In the genomic region with DNA sequence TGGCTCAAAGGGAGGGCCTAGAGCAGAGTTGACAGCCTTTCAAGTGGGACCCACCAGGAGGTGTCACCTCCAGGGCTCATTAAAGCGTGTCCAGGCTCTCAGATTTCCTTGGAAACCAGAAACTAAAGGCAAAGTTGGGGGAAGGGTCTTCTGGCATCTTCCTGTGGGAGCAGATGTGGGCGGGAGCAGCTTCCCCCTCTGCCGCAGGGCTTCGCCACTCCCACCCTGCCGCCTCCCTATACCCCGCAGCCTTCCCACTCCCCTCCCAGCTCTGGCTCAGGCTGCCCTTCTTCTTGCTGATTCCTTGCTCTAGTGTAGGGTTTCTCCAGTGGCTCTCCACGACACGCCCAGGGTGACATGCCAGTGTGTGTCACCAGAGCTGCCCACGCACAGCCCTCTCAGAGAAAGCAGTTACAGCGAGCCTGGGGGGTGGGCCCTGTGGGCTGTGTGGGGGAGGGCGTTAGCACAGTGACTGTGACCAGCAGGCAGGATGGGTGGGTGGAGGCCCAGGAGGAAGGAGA, we compare ENCODE assay signal across 7 cellular contexts.
DNase-seq lines count a peak whose midpoint lies in the region; ATAC-seq, FAIRE-seq and TF ChIP-seq lines count a peak whose summit lies in the region.
"Not testable (repeated sequence)": the region's sequence is repeated elsewhere in the genome, so short reads cannot be mapped to it uniquely, and the experiment has no call there.

No MANE protein-coding gene starts in this region.

- ATAC-seq in activated CD4-positive, alpha-beta T cell treated with anti-CD3 and anti-CD28 coated beads for 36 hours = not testable (repeated sequence)

- peak; percentile 76 for TF ChIP-seq EP300 in Ishikawa (IDR thresholded peaks at IDR 0.05; ENCODE audit: borderline replicate concordance)

- H2AFZ ChIP-seq in neural progenitor cell (replicated peaks) = peak overlapping the region; percentile 66

- H3K79me2 ChIP-seq in neural progenitor cell (ENCODE audit: low read depth) = not testable (repeated sequence)

- CTCF ChIA-PET in activated CD4-positive, alpha-beta T cell treated with anti-CD3 and anti-CD28 coated beads for 36 hours (lab: Charles Lee) = not testable (repeated sequence)

- not testable (repeated sequence) for H3K4me3 ChIP-seq in kidney (ENCODE audit: low read length in 2 of 2); neural progenitor cell

- peak overlapping the region; percentile 62 for H3K4me2 ChIP-seq in neural progenitor cell

- intact Hi-C loops in activated CD4-positive, alpha-beta T cell treated with anti-CD3 and anti-CD28 coated beads for 36 hours (cut with DNase I, micrococcal nuclease); kidney (cut with DNase I): not testable (repeated sequence)

- H3K9me3 ChIP-seq in kidney (ENCODE audit: control insufficient read depth in 1 of 2, low read length in 2 of 2); neural progenitor cell (ENCODE audit: low read depth): not testable (repeated sequence)

- peaks cover 29% of the 10 kb centered on the region for H3K27me3 Mint-ChIP-seq in activated CD4-positive, alpha-beta T cell treated with anti-CD3 and anti-CD28 coated beads for 36 hours
- not testable (repeated sequence) for H3K27me3 Mint-ChIP-seq in neural progenitor cell (ENCODE audit: insufficient read depth, low read depth)

- not testable (repeated sequence) for FAIRE-seq in kidney (lab: Jason Lieb, UNC)

- not testable (repeated sequence) for H3K4me1 ChIP-seq in kidney (ENCODE audit: control insufficient read depth in 1 of 2, insufficient read depth in 1 of 2, low read depth in 1 of 2, low read length in 2 of 2)
- H3K4me1 ChIP-seq in neural progenitor cell = peaks cover 18% of the 10 kb centered on the region

- H3K36me3 Mint-ChIP-seq in activated CD4-positive, alpha-beta T cell treated with anti-CD3 and anti-CD28 coated beads for 36 hours (ENCODE audit: low read depth); neural progenitor cell: not testable (repeated sequence)

- not testable (repeated sequence) for H4K20me1 ChIP-seq in neural progenitor cell (ENCODE audit: low read depth)

- TF ChIP-seq CTCF in kidney (IDR thresholded peaks at IDR 0.05; ENCODE audit: borderline replicate concordance, extremely low read depth, insufficient read depth); neural progenitor cell (IDR thresholded peaks at IDR 0.05): not testable (repeated sequence)

- H3K9ac ChIP-seq in kidney (ENCODE audit: low read length in 2 of 2); neural progenitor cell: not testable (repeated sequence)

- H3K36me3 ChIP-seq in kidney (ENCODE audit: control insufficient read depth in 1 of 2, insufficient read depth in 2 of 2, low read length in 2 of 2); neural progenitor cell: not testable (repeated sequence)

- peak; percentile 15 for DNase-seq in EL
- peak; percentile 19 for DNase-seq in activated CD4-positive, alpha-beta T cell treated with anti-CD3 and anti-CD28 coated beads for 36 hours
- peak; percentile 16 for DNase-seq in dedifferentiated amniotic fluid mesenchymal stem cell (ENCODE audit: extremely low spot score)
- DNase-seq in kidney = peak; percentile 74
- DNase-seq in neural progenitor cell (ENCODE audit: low spot score) = peak; percentile 70
- peak; percentile 10 for DNase-seq in stimulated activated CD4-positive, alpha-beta T cell treated with anti-CD3 and anti-CD28 coated beads, Interleukin-2, amount 100 ng/mL, for 4 hours (ENCODE audit: low read depth)

- H3K27ac ChIP-seq in kidney (ENCODE audit: low read depth in 2 of 2, low read length in 2 of 2); neural progenitor cell: not testable (repeated sequence)

- POLR2A ChIA-PET in activated CD4-positive, alpha-beta T cell treated with anti-CD3 and anti-CD28 coated beads for 36 hours (lab: Charles Lee) = interaction anchor here (0.7 kb wide), 1 partner anchor 10 kb away, joined by 4 read pairs; no protein-coding TSS in a partner anchor

- peak; percentile 15; the same call in 1 of the 2 replicates for TF ChIP-seq RAD21 in Ishikawa (IDR thresholded peaks at IDR 0.05; ENCODE audit: low read depth)

- not testable (repeated sequence) for H3K9me3 Mint-ChIP-seq in activated CD4-positive, alpha-beta T cell treated with anti-CD3 and anti-CD28 coated beads for 36 hours (ENCODE audit: low read depth); neural progenitor cell

- H3F3A ChIP-seq in neural progenitor cell (ENCODE audit: low read depth) = not testable (repeated sequence)

- not testable (repeated sequence) for H3K4me3 Mint-ChIP-seq in activated CD4-positive, alpha-beta T cell treated with anti-CD3 and anti-CD28 coated beads for 36 hours
- peak overlapping the region; percentile 74 for H3K4me3 Mint-ChIP-seq in neural progenitor cell

- not testable (repeated sequence) for H3K4me1 Mint-ChIP-seq in activated CD4-positive, alpha-beta T cell treated with anti-CD3 and anti-CD28 coated beads for 36 hours
- peaks cover 34% of the 10 kb centered on the region for H3K4me1 Mint-ChIP-seq in neural progenitor cell

- H3K27me3 ChIP-seq in neural progenitor cell = not testable (repeated sequence)

- not testable (repeated sequence) for H3K27ac Mint-ChIP-seq in activated CD4-positive, alpha-beta T cell treated with anti-CD3 and anti-CD28 coated beads for 36 hours
- peak overlapping the region; percentile 92 for H3K27ac Mint-ChIP-seq in neural progenitor cell

TF ChIP-seq in Ishikawa, 13 proteins besides CTCF, POLR2A, EP300 and RAD21:
- TF ChIP-seq NFIC (IDR thresholded peaks at IDR 0.05) (peak; percentile 28; the same call in 1 of the 2 replicates), TCF12 (IDR thresholded peaks at IDR 0.05; ENCODE audit: low read depth) (peak; percentile 63; the same call in 1 of the 2 replicates), EGR1 (IDR thresholded peaks at IDR 0.05) (peak; percentile 65; the same call in 1 of the 2 replicates)

Comparison
In these comparisons a context has a peak if more than half of its experiments do, and no peak if none do; other contexts are left out.
1. DNase-seq: peak in every context shown above with its lines; median percentile 74 in kidney; 70 in neural progenitor cell; 19 in activated CD4-positive, alpha-beta T cell treated with anti-CD3 and anti-CD28 coated beads for 36 hours; 16 in dedifferentiated amniotic fluid mesenchymal stem cell; 15 in EL; 10 in stimulated activated CD4-positive, alpha-beta T cell treated with anti-CD3 and anti-CD28 coated beads, Interleukin-2, amount 100 ng/mL, for 4 hours.